8 cellular contexts compared by ENCODE assay signal in genomic region chr15:79923515-79924169, GRCh38. TPM values are rescaled to one million over a fixed set of nuclear protein-coding genes. Genes with fewer than 3 reads are reported as not detected.
DNase-seq lines count a peak whose midpoint lies in the region; ATAC-seq, FAIRE-seq and TF ChIP-seq lines count a peak whose summit lies in the region.

No MANE protein-coding gene starts in this region.

- 0% methylated on average over 67 to 68 of the region's 68 CpGs for WGBS in adipose tissue, 3 donors
- WGBS in trophoblast cell (ENCODE audit: extremely low coverage, insufficient coverage, insufficient read length), result no CpG with 5 or more reads among the region's 68 CpGs
- WGBS in transverse colon (ENCODE audit: low coverage in 1 of 2), 2 donors, result 0% methylated on average over 56 of the region's 68 CpGs; no CpG with 5 or more reads in 1 of the 2 donors

- peak overlapping the region; percentile 91 for H3K9ac ChIP-seq in trophoblast cell (ENCODE audit: low read length)

- H4K91ac ChIP-seq in trophoblast cell (ENCODE audit: low read depth, low read length), result peak overlapping the region; percentile 89

- no peak overlapping the region for H3K23ac ChIP-seq in trophoblast cell (ENCODE audit: low read length)

- H3K4me2 ChIP-seq in trophoblast cell (ENCODE audit: low read length), result peak overlapping the region; percentile 77

- no peak overlapping the region for H2BK12ac ChIP-seq in trophoblast cell (ENCODE audit: low read length)

- peaks cover 12% of the 10 kb centered on the region for H3K79me1 ChIP-seq in trophoblast cell (ENCODE audit: low read length)

- peak; percentile 94 for DNase-seq in GM12892 (ENCODE audit: insufficient read length)
- DNase-seq in NCI-H1436 (lab: John Stamatoyannopoulos, UW), result peak; percentile 97
- DNase-seq in SW480 (ENCODE audit: low spot score), result peak; percentile 96
- peak; percentile 99 for DNase-seq in cardiac septum (ENCODE audit: low spot score)
- peak; percentile 99 for DNase-seq in trophoblast cell
- peak; percentile 98 for DNase-seq in transverse colon

- H3K27me3 ChIP-seq in trophoblast cell (ENCODE audit: insufficient read depth, low read length) (no peaks in the 10 kb centered on the region), transverse colon (no peaks in the 10 kb centered on the region)

- peak overlapping the region; percentile 92 for H4K8ac ChIP-seq in trophoblast cell (ENCODE audit: low read depth, low read length)

- H2AFZ ChIP-seq in trophoblast cell (ENCODE audit: insufficient read depth, low read length, poor library complexity), result peak overlapping the region; percentile 77

- peaks cover 16 to 18% of the 10 kb centered on the region in 2 experiments for H3K36me3 ChIP-seq in trophoblast cell (ENCODE audit: control insufficient read depth in 1 of 2, insufficient read depth in 2 of 2, low read length in 2 of 2)
- H3K36me3 ChIP-seq in transverse colon, result peaks cover 0 to 27% (median 12%) of the 10 kb centered on the region in 4 donors

- in situ Hi-C loops in transverse colon (cut with MboI; ENCODE audit: low pct_ligation_motif_present in 1 of 4, low pct_unique_long_range_greater_than_20kb in 1 of 4, low sequenced_read_pairs in 3 of 4), result no loop called here

- H3K79me2 ChIP-seq in trophoblast cell (ENCODE audit: control insufficient read depth, insufficient read depth, low read length, poor library complexity), result peaks cover 10% of the 10 kb centered on the region

- H2BK5ac ChIP-seq in trophoblast cell (ENCODE audit: low read depth, low read length, poor library complexity), result peak overlapping the region; percentile 55

- H3K4ac ChIP-seq in trophoblast cell (ENCODE audit: low read depth, low read length), result peak overlapping the region; percentile 61

- H2AK5ac ChIP-seq in trophoblast cell (ENCODE audit: low read length), result peak overlapping the region; percentile 22

- H3K4me1 ChIP-seq in trophoblast cell (ENCODE audit: control insufficient read depth in 1 of 2, insufficient read depth in 2 of 2, low read length in 2 of 2) (peaks cover 3 to 4% of the 10 kb centered on the region in 2 experiments), transverse colon (peaks cover 0 to 14% (median 7%) of the 10 kb centered on the region in 4 donors)

- peak; percentile 98 for FAIRE-seq in GM12892 (lab: Jason Lieb, UNC)

- H2BK120ac ChIP-seq in trophoblast cell (ENCODE audit: insufficient read depth, low read length, poor library complexity), result peak overlapping the region; percentile 73

- TF ChIP-seq EP300 in transverse colon (IDR thresholded peaks at IDR 0.05; ENCODE audit: low read depth), result no peak

- H4K12ac ChIP-seq in trophoblast cell (ENCODE audit: low read depth, low read length), result peak overlapping the region; percentile 76

- ATAC-seq in HG02840 (IDR thresholded peaks at IDR 0.05; ENCODE audit: low FRiP score, unreplicated experiment), result peak; percentile 99

- intact Hi-C loops in cardiac septum (cut with DNase I), result loop anchor here (2.0 to 5.0 kb wide), 2 partner anchors 27 to 229 kb away; partner anchors contain the start of genes FAH and MTHFS
- intact Hi-C loops in transverse colon (cut with DNase I; ENCODE audit: low total_unique reads), result no loop called here

- H3K4me3 ChIP-seq in trophoblast cell (ENCODE audit: low read depth, low read length) (peak overlapping the region; percentile 98), transverse colon (peak overlapping the region; percentile 75 to 86 (median 84))

- TF ChIP-seq POLR2A in GM12892 (IDR thresholded peaks at IDR 0.05; ENCODE audit: low read depth, low read length) (peak; percentile 99), transverse colon (IDR thresholded peaks at IDR 0.05) (peak; percentile 96)

- H3K9me3 ChIP-seq in trophoblast cell (ENCODE audit: insufficient read depth, low read depth, low read length) (peaks cover 20% of the 10 kb centered on the region), transverse colon (peaks cover 23 to 25% of the 10 kb centered on the region in 2 donors)

- peak overlapping the region; percentile 88 for H3K27ac ChIP-seq in adipose tissue (ENCODE audit: low read depth, low read length)
- peak overlapping the region; percentile 85 for H3K27ac ChIP-seq in trophoblast cell (ENCODE audit: low read depth, low read length)
- H3K27ac ChIP-seq in transverse colon, result peak overlapping the region; percentile 95 to 99 (median 97)

- peak overlapping the region; percentile 90 for H3K14ac ChIP-seq in trophoblast cell (ENCODE audit: low read length)

- H3K18ac ChIP-seq in trophoblast cell (ENCODE audit: low read length), result peak overlapping the region; percentile 79

- peak in 1 of 5 experiments; percentile 4 for TF ChIP-seq CTCF in transverse colon (IDR thresholded peaks at IDR 0.05)

RNA-seq across cellular contexts. Expression of gene MTHFS, which starts 26.8 kb away (rescaled TPM):
- 33.4 TPM for polyA plus RNA-seq in GM12892 (2012; ENCODE audit: missing spikeins)
- polyA plus RNA-seq in adipose tissue, result 10 to 100 TPM; 60.4 to 94.7 (median 86.8) TPM
- total RNA-seq in cardiac septum (16.7 TPM), transverse colon (10 to 100 TPM in 3 of 4 donors, not detected in 1; 22.1 to 28.7 (median 26.9) TPM)
- polyA plus RNA-seq in trophoblast cell (2013), result 20.8 and 22.6 TPM in 2 replicates

RNA-seq across cellular contexts. Expression of gene BCL2A1, which starts 47.4 kb away (rescaled TPM):
- 266 TPM for polyA plus RNA-seq in GM12892 (2012; ENCODE audit: missing spikeins)
- 10 to 100 TPM in 2 of 3 donors, 1 to 10 TPM in 1; 1.2 to 36.0 (median 25.7) TPM for polyA plus RNA-seq in adipose tissue
- total RNA-seq in cardiac septum, result 1.1 TPM
- 0.07 TPM in 1 of 2 replicates, not detected in the other for polyA plus RNA-seq in trophoblast cell (2013)
- total RNA-seq in transverse colon, result 1 to 10 TPM in 2 of 4 donors, not detected in 2; 3.0 to 4.0 TPM

Comparison
In these comparisons a context has a peak if more than half of its experiments do, and no peak if none do; other contexts are left out.
1. Peak in every context shown above with its lines: DNase-seq, ATAC-seq, H3K4me3 ChIP-seq and H3K27ac ChIP-seq.